29 cellular contexts compared by ENCODE assay signal in the genomic region with DNA sequence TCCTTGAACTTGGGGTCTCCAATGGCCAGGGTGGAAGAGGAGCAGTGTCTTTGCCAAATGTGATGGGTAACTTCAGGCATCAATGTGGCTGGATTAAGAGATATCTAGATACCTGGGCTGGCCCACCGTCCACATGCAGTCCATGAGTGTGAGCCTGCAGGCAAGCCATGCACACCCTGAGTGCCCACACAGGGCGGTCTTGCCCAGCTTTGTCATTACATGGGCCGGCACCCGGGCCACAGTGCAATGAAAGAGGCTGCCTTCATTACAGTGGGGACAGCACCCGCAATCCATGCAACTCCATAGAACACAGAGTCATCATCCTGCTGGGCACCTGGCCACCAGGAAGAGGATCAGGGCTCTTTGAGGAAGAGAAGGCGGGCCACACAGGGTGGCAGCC.
"Had no signal": no experiment of that assay in that cellular context is flagged by ENCODE, and none has a peak within 500 bp of the region (broad histone marks: within the 10 kb centered on the region; RNA-seq: fewer than 3 reads in every experiment).

No MANE protein-coding gene starts in this region.

- H3K4me1 Mint-ChIP-seq: stimulated activated effector memory CD8-positive, alpha-beta T cell treated with anti-CD3 and anti-CD28 coated beads, Interleukin-12 subunit alpha, Interleukin-12 subunit beta, amount 100 ng/mL, for 72 hours; stimulated activated memory B cell treated with anti-CD40 and anti-IgM and Interleukin-4, amounts not matched to agents 10 μg/mL and 1 μg/mL and 100 μg/mL, for 72 hours; stimulated activated naive B cell treated with anti-CD40 and anti-IgM and Interleukin-4, amounts not matched to agents 10 μg/mL and 1 μg/mL and 100 μg/mL, for 72 hours; stimulated activated naive CD8-positive, alpha-beta T cell treated with anti-CD3 and anti-CD28 coated beads, Interleukin-15, amount 100 ng/mL, for 72 hours had no signal

- H3K9me3 Mint-ChIP-seq: stimulated activated effector memory CD8-positive, alpha-beta T cell treated with anti-CD3 and anti-CD28 coated beads, Interleukin-12 subunit alpha, Interleukin-12 subunit beta, amount 100 ng/mL, for 72 hours; type B pancreatic cell had no signal

- H3K27me3 ChIP-seq: suprapubic skin, testis, thyroid gland, tibial artery, tibial nerve, transverse colon, upper lobe of left lung, upper lobe of right lung, uterus, vagina had no signal

- H3K4me3 Mint-ChIP-seq: stimulated activated effector memory CD8-positive, alpha-beta T cell treated with anti-CD3 and anti-CD28 coated beads, Interleukin-12 subunit alpha, Interleukin-12 subunit beta, amount 100 ng/mL, for 72 hours; stimulated activated memory B cell treated with anti-CD40 and anti-IgM and Interleukin-4, amounts not matched to agents 10 μg/mL and 1 μg/mL and 100 μg/mL, for 72 hours; stimulated activated naive B cell treated with anti-CD40 and anti-IgM and Interleukin-4, amounts not matched to agents 10 μg/mL and 1 μg/mL and 100 μg/mL, for 72 hours; stimulated activated naive CD8-positive, alpha-beta T cell treated with anti-CD3 and anti-CD28 coated beads, Interleukin-15, amount 100 ng/mL, for 72 hours; stimulated activated naive CD8-positive, alpha-beta T cell treated with anti-CD3 and anti-CD28 coated beads, Interleukin-15, Interleukin-2, amounts not matched to agents 100 ng/mL and 50 ng/mL, for 24 hours; type B pancreatic cell had no signal

- FAIRE-seq: urothelium cell line had no signal

- H3K4me3 ChIP-seq: stomach, suprapubic skin, testis, thoracic aorta, thyroid gland, tibial artery, tibial nerve, transverse colon, upper lobe of left lung, upper lobe of right lung, uterus, vagina had no signal

- H3K27ac Mint-ChIP-seq: stimulated activated effector memory CD8-positive, alpha-beta T cell treated with anti-CD3 and anti-CD28 coated beads, Interleukin-12 subunit alpha, Interleukin-12 subunit beta, amount 100 ng/mL, for 72 hours; stimulated activated memory B cell treated with anti-CD40 and anti-IgM and Interleukin-4, amounts not matched to agents 10 μg/mL and 1 μg/mL and 100 μg/mL, for 72 hours; stimulated activated naive B cell treated with anti-CD40 and anti-IgM and Interleukin-4, amounts not matched to agents 10 μg/mL and 1 μg/mL and 100 μg/mL, for 72 hours; stimulated activated naive CD8-positive, alpha-beta T cell treated with anti-CD3 and anti-CD28 coated beads, Interleukin-15, amount 100 ng/mL, for 72 hours; stimulated activated naive CD8-positive, alpha-beta T cell treated with anti-CD3 and anti-CD28 coated beads, Interleukin-15, Interleukin-2, amounts not matched to agents 100 ng/mL and 50 ng/mL, for 24 hours; type B pancreatic cell had no signal

- ATAC-seq: stimulated activated effector memory CD8-positive, alpha-beta T cell treated with anti-CD3 and anti-CD28 coated beads, Interleukin-12 subunit alpha, Interleukin-12 subunit beta, amount 100 ng/mL, for 72 hours; stimulated activated memory B cell treated with anti-CD40 and anti-IgM and Interleukin-4, amounts not matched to agents 10 μg/mL and 1 μg/mL and 100 μg/mL, for 72 hours; stimulated activated naive B cell treated with anti-CD40 and anti-IgM and Interleukin-4, amounts not matched to agents 10 μg/mL and 1 μg/mL and 100 μg/mL, for 72 hours; stimulated activated naive CD8-positive, alpha-beta T cell treated with anti-CD3 and anti-CD28 coated beads, Interleukin-15, amount 100 ng/mL, for 72 hours; stimulated activated naive CD8-positive, alpha-beta T cell treated with anti-CD3 and anti-CD28 coated beads, Interleukin-15, Interleukin-2, amounts not matched to agents 100 U/mL and 50 U/mL, for 24 hours had no signal

- H3K4me1 ChIP-seq: stomach, suprapubic skin, testis, thyroid gland, tibial artery, tibial nerve, transverse colon, upper lobe of left lung, upper lobe of right lung, uterus, vagina had no signal

- H3K27me3 Mint-ChIP-seq: stimulated activated memory B cell treated with anti-CD40 and anti-IgM and Interleukin-4, amounts not matched to agents 10 μg/mL and 1 μg/mL and 100 μg/mL, for 72 hours; stimulated activated naive B cell treated with anti-CD40 and anti-IgM and Interleukin-4, amounts not matched to agents 10 μg/mL and 1 μg/mL and 100 μg/mL, for 72 hours; stimulated activated naive CD8-positive, alpha-beta T cell treated with anti-CD3 and anti-CD28 coated beads, Interleukin-15, amount 100 ng/mL, for 72 hours; stimulated activated naive CD8-positive, alpha-beta T cell treated with anti-CD3 and anti-CD28 coated beads, Interleukin-15, Interleukin-2, amounts not matched to agents 100 ng/mL and 50 ng/mL, for 24 hours had no signal

- DNase-seq: stimulated activated CD4-positive, alpha-beta T cell treated with anti-CD3 and anti-CD28 coated beads, Interleukin-2, amount 100 ng/mL, for 48 hours; stimulated activated CD4-positive, alpha-beta T cell treated with anti-CD3 and anti-CD28 coated beads, Interleukin-4, amount 100 ng/mL, for 1 hour; stimulated activated CD4-positive, alpha-beta T cell treated with anti-CD3 and anti-CD28 coated beads, Interleukin-4, amount 100 ng/mL, for 24 hours; stimulated activated CD4-positive, alpha-beta T cell treated with anti-CD3 and anti-CD28 coated beads, Interleukin-4, amount 100 ng/mL, for 4 hours; stimulated activated CD8-positive, alpha-beta memory T cell treated with anti-CD3 and anti-CD28 coated beads, Interleukin-4, amount 100 ng/mL, for 48 hours; stimulated activated naive B cell treated with anti-CD40 and anti-IgM and Interleukin-4, amounts not matched to agents 10 μg/mL and 1 μg/mL and 100 μg/mL, for 72 hours; stimulated activated naive CD4-positive, alpha-beta T cell; stimulated activated naive CD4-positive, alpha-beta T cell treated with Interleukin-2 at 50 U/mL for 16 hours; stimulated activated naive CD8-positive, alpha-beta T cell treated with anti-CD3 and anti-CD28 coated beads, Interleukin-15, amount 100 ng/mL, for 72 hours; stimulated activated naive CD8-positive, alpha-beta T cell treated with anti-CD3 and anti-CD28 coated beads, Interleukin-15, Interleukin-2, amounts not matched to agents 100 U/mL and 50 U/mL, for 24 hours; stomach; substantia nigra; testis; thyroid gland; tibial artery; transverse colon; trophoblast cell; upper lobe of left lung; upper lobe of right lung; uterus had no signal

- H3K36me3 Mint-ChIP-seq: stimulated activated effector memory CD8-positive, alpha-beta T cell treated with anti-CD3 and anti-CD28 coated beads, Interleukin-12 subunit alpha, Interleukin-12 subunit beta, amount 100 ng/mL, for 72 hours; stimulated activated memory B cell treated with anti-CD40 and anti-IgM and Interleukin-4, amounts not matched to agents 10 μg/mL and 1 μg/mL and 100 μg/mL, for 72 hours; stimulated activated naive B cell treated with anti-CD40 and anti-IgM and Interleukin-4, amounts not matched to agents 10 μg/mL and 1 μg/mL and 100 μg/mL, for 72 hours; type B pancreatic cell had no signal

- H3K36me3 ChIP-seq: stomach, suprapubic skin, thoracic aorta, thyroid gland, tibial artery, tibial nerve, transverse colon, upper lobe of left lung, upper lobe of right lung, uterus, vagina had no signal

- H3K9me3 ChIP-seq: suprapubic skin, testis, thoracic aorta, thyroid gland, tibial artery, transverse colon, upper lobe of left lung, upper lobe of right lung, uterus, vagina had no signal

- H3K27ac ChIP-seq: stomach, suprapubic skin, testis, thoracic aorta, thyroid gland, tibial artery, tibial nerve, transverse colon, upper lobe of left lung, upper lobe of right lung, uterus, vagina had no signal
